In the genomic region with DNA sequence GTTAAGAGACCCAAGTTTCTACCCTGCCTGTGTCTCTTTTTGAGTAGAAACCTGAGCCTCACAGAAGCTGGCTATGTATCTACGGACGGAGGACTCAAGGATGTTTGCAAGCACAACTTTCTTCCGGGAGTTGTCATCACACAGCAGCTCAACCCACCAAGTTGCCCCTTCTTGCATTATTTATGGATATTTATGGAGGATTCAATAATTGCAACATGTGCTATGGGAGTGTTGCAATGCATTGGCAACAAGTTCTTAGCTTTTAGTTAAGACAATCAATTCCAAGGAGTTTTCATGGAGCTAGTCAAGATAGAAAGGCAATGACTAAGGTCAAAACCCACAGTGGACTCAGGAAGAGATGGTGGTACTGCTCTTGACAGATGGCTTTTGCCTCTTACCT, we compare ENCODE assay signal across 27 cellular contexts.
"Had no signal": no experiment of that assay in that cellular context is flagged by ENCODE, and none has a peak within 500 bp of the region (broad histone marks: within the 10 kb centered on the region; RNA-seq: fewer than 3 reads in every experiment).

No MANE protein-coding gene starts in this region.

- H3K27ac ChIP-seq: coronary artery, hepatocyte, left ventricle myocardium inferior, lower lobe of right lung, neural progenitor cell, ovary, skin epidermis, stomach had no signal

- H3K79me2 ChIP-seq: hepatocyte had no signal

- H3K4me1 Mint-ChIP-seq: endodermal cell, memory B cell had no signal

- H3K4me1 ChIP-seq: left ventricle myocardium inferior, lower lobe of right lung, neural progenitor cell, stomach had no signal

- H3K4me3 Mint-ChIP-seq: endodermal cell; memory B cell; natural killer cell treated with Interleukin-12 subunit alpha and Interleukin-12 subunit beta and Interleukin-15 and Interleukin-18, amount 100 ng/mL, for 72 hours; neural progenitor cell; stimulated activated naive B cell treated with anti-CD40 and anti-IgM and Interleukin-4, amounts not matched to agents 10 μg/mL and 1 μg/mL and 100 μg/mL, for 72 hours; type B pancreatic cell had no signal

- H3K9me3 Mint-ChIP-seq: endodermal cell; natural killer cell treated with Interleukin-12 subunit alpha and Interleukin-12 subunit beta and Interleukin-15 and Interleukin-18, amount 100 ng/mL, for 72 hours had no signal

- H3K4me2 ChIP-seq: hepatocyte, neural progenitor cell had no signal

- H3K4me3 ChIP-seq: coronary artery, hepatocyte, left ventricle myocardium inferior, lower lobe of right lung, neural progenitor cell, ovary, skin epidermis, stomach had no signal

- H3K27me3 ChIP-seq: hepatocyte, neural progenitor cell, ovary, stomach had no signal

- ATAC-seq: left cardiac atrium; lower lobe of right lung; right cardiac atrium; stimulated activated naive B cell treated with anti-CD40 and anti-IgM and Interleukin-4, amounts not matched to agents 10 μg/mL and 1 μg/mL and 100 μg/mL, for 72 hours had no signal

- H3K27me3 Mint-ChIP-seq: memory B cell, progenitor cell of endocrine pancreas, type B pancreatic cell had no signal

- H2AFZ ChIP-seq: hepatocyte, neural progenitor cell had no signal

- H3K9ac ChIP-seq: neural progenitor cell had no signal

- H3K27ac Mint-ChIP-seq: endodermal cell; memory B cell; natural killer cell treated with Interleukin-12 subunit alpha and Interleukin-12 subunit beta and Interleukin-15 and Interleukin-18, amount 100 ng/mL, for 72 hours; neural progenitor cell; progenitor cell of endocrine pancreas; stimulated activated naive B cell treated with anti-CD40 and anti-IgM and Interleukin-4, amounts not matched to agents 10 μg/mL and 1 μg/mL and 100 μg/mL, for 72 hours; type B pancreatic cell had no signal

- H3K9me3 ChIP-seq: left ventricle myocardium inferior, lower lobe of right lung, ovary, stomach had no signal

- H3K36me3 ChIP-seq: left ventricle myocardium inferior, lower lobe of right lung, neural progenitor cell, ovary, stomach had no signal

- FAIRE-seq: endothelial cell of umbilical vein, kidney, urothelium cell line had no signal

- H3K36me3 Mint-ChIP-seq: memory B cell; natural killer cell treated with Interleukin-12 subunit alpha and Interleukin-12 subunit beta and Interleukin-15 and Interleukin-18, amount 100 ng/mL, for 72 hours; neural progenitor cell; type B pancreatic cell had no signal

- DNase-seq: effector CD4-positive, alpha-beta T cell; endodermal cell; erythroblast; foreskin melanocyte; head of caudate nucleus; kidney; left cardiac atrium; left ventricle myocardium inferior; lower lobe of right lung; midbrain; nucleus accumbens; ovary; right cardiac atrium; stimulated activated CD4-positive, alpha-beta T cell treated with anti-CD3 and anti-CD28 coated beads, Interleukin-2, amount 100 ng/mL, for 24 hours; stimulated activated CD4-positive, alpha-beta T cell treated with anti-CD3 and anti-CD28 coated beads, Interleukin-4, amount 100 ng/mL, for 4 hours; stimulated activated naive B cell treated with anti-CD40 and anti-IgM and Interleukin-4, amounts not matched to agents 10 μg/mL and 1 μg/mL and 100 μg/mL, for 72 hours; stomach had no signal
